ENCODE assay signal across 27 cellular contexts in genomic region chr1:239725371-239725770, GRCh38.
"Had no signal": no experiment of that assay in that cellular context is flagged by ENCODE, and none has a peak within 500 bp of the region (broad histone marks: within the 10 kb centered on the region; RNA-seq: fewer than 3 reads in every experiment).

No MANE protein-coding gene starts in this region.

- H3K4me1 Mint-ChIP-seq: memory B cell, neural progenitor cell had no signal

- H3K27me3 ChIP-seq: neural progenitor cell, neutrophil, stomach, testis, thyroid gland, transverse colon, upper lobe of left lung, vagina had no signal

- H3K4me3 ChIP-seq: left ventricle myocardium inferior, lung, neural progenitor cell, skin epidermis, stomach, testis, thyroid gland, transverse colon, upper lobe of left lung, vagina had no signal

- H3K9me3 ChIP-seq: left ventricle myocardium inferior, neutrophil, stomach, testis, thyroid gland, transverse colon, upper lobe of left lung, vagina had no signal

- H2AFZ ChIP-seq: neural progenitor cell had no signal

- H3K27ac Mint-ChIP-seq: memory B cell; nephron; neural progenitor cell; progenitor cell of endocrine pancreas; stimulated activated naive B cell treated with anti-CD40 and anti-IgM and Interleukin-4, amounts not matched to agents 10 μg/mL and 1 μg/mL and 100 μg/mL, for 72 hours had no signal

- H3K27ac ChIP-seq: left ventricle myocardium inferior, neural progenitor cell, neutrophil, skin epidermis, testis, thyroid gland, transverse colon, upper lobe of left lung, vagina had no signal

- H3K4me3 Mint-ChIP-seq: memory B cell; nephron; neural progenitor cell; stimulated activated naive B cell treated with anti-CD40 and anti-IgM and Interleukin-4, amounts not matched to agents 10 μg/mL and 1 μg/mL and 100 μg/mL, for 72 hours had no signal

- H3K27me3 Mint-ChIP-seq: memory B cell; naive thymus-derived CD8-positive, alpha-beta T cell; stimulated activated naive B cell treated with anti-CD40 and anti-IgM and Interleukin-4, amounts not matched to agents 10 μg/mL and 1 μg/mL and 100 μg/mL, for 72 hours had no signal

- DNase-seq: hippocampal formation; kidney; left colon; left ventricle myocardium inferior; naive thymus-derived CD8-positive, alpha-beta T cell; occipital lobe; right cardiac atrium; stimulated activated CD4-positive, alpha-beta T cell treated with anti-CD3 and anti-CD28 coated beads, Interleukin-12 subunit alpha, Interleukin-12 subunit beta, amount 100 ng/mL, for 4 hours; stimulated activated CD4-positive, alpha-beta T cell treated with anti-CD3 and anti-CD28 coated beads, Interleukin-15, amount 100 ng/mL, for 24 hours; stimulated activated CD4-positive, alpha-beta T cell treated with anti-CD3 and anti-CD28 coated beads, Interleukin-2, amount 100 ng/mL, for 24 hours; stimulated activated CD4-positive, alpha-beta T cell treated with anti-CD3 and anti-CD28 coated beads, Interleukin-4, amount 100 ng/mL, for 1 hour; stimulated activated naive B cell treated with anti-CD40 and anti-IgM and Interleukin-4, amounts not matched to agents 10 μg/mL and 1 μg/mL and 100 μg/mL, for 72 hours; stimulated activated naive CD8-positive, alpha-beta T cell treated with anti-CD3 and anti-CD28 coated beads, Interleukin-15, Interleukin-2, amounts not matched to agents 100 U/mL and 50 U/mL, for 24 hours; stomach; testis; thyroid gland; transverse colon; upper lobe of left lung had no signal

- H3K9me3 Mint-ChIP-seq: nephron; neural progenitor cell; stimulated activated naive B cell treated with anti-CD40 and anti-IgM and Interleukin-4, amounts not matched to agents 10 μg/mL and 1 μg/mL and 100 μg/mL, for 72 hours had no signal

- H3K36me3 Mint-ChIP-seq: memory B cell, neural progenitor cell had no signal

- ATAC-seq: left colon; naive thymus-derived CD8-positive, alpha-beta T cell; right cardiac atrium; sciatic nerve; stimulated activated naive B cell treated with anti-CD40 and anti-IgM and Interleukin-4, amounts not matched to agents 10 μg/mL and 1 μg/mL and 100 μg/mL, for 72 hours; stimulated activated naive CD8-positive, alpha-beta T cell treated with anti-CD3 and anti-CD28 coated beads, Interleukin-15, Interleukin-2, amounts not matched to agents 100 U/mL and 50 U/mL, for 24 hours had no signal

- H3K4me2 ChIP-seq: neural progenitor cell had no signal

- H3K4me1 ChIP-seq: left ventricle myocardium inferior, neural progenitor cell, testis, thyroid gland, transverse colon, vagina had no signal

- H3K9ac ChIP-seq: neural progenitor cell had no signal

- H3K36me3 ChIP-seq: left ventricle myocardium inferior, neural progenitor cell, neutrophil, stomach, thyroid gland, transverse colon, upper lobe of left lung, vagina had no signal
